ENCODE assay signal across 1 cellular context in genomic region chr4:139301143-139301820, GRCh38.
A peak's percentile ranks its signal among the peaks of the same experiment; 100 is the strongest.
TF ChIP-seq lines count a peak whose summit lies in the region.

Gene NAA15 (plus strand): TSS chr4:139301505. CDS start chr4:139301778, 273 bp downstream.

TF ChIP-seq in GM12878, 131 proteins besides CTCF, POLR2A, EP300 and RAD21 (continued from another document):
- TF ChIP-seq PRDM15 (CRISPR knock-in tag; IDR thresholded peaks at IDR 0.05) (no peak), HDAC6 (IDR thresholded peaks at IDR 0.05; ENCODE audit: unreplicated experiment) (no peak), SPI1 (IDR thresholded peaks at IDR 0.05; ENCODE audit: borderline replicate concordance, insufficient read depth, low read depth, low read length) (no peak), YBX1 (IDR thresholded peaks at IDR 0.05) (no peak), TBL1XR1 (IDR thresholded peaks at IDR 0.05; ENCODE audit: low read depth, low read length) (peak; percentile 47; the same call in 1 of the 2 replicates), POLR2AphosphoS2 (IDR thresholded peaks at IDR 0.05; ENCODE audit: low read depth, low read length) (peak; percentile 63; the same call in 1 of the 2 replicates), USF2 (IDR thresholded peaks at IDR 0.05; ENCODE audit: borderline replicate concordance, low read depth, low read length) (peak; percentile 43), KDM1A (IDR thresholded peaks at IDR 0.05; ENCODE audit: borderline replicate concordance) (no peak), NR2C2 (IDR thresholded peaks at IDR 0.05; ENCODE audit: borderline replicate concordance, control insufficient read depth, insufficient read length, low read depth) (no peak), POU2F2 (IDR thresholded peaks at IDR 0.05; ENCODE audit: borderline replicate concordance, low read depth, low read length) (0 out of 3 replicates have a peak, but pooled peaks have one; percentile 10), ELK1 (IDR thresholded peaks at IDR 0.05; ENCODE audit: low read depth, low read length) (0 out of 2 replicates have a peak, but pooled peaks have one; percentile 30), CHD2 (IDR thresholded peaks at IDR 0.05; ENCODE audit: borderline replicate concordance, low read depth, low read length) (peak; percentile 82), FOXK2 (IDR thresholded peaks at IDR 0.05) (no peak), CBX5 (IDR thresholded peaks at IDR 0.05; ENCODE audit: low read depth) (peak; percentile 45; the same call in 1 of the 2 replicates), IRF5 (IDR thresholded peaks at IDR 0.05; ENCODE audit: borderline replicate concordance) (no peak)
